Comparison of ENCODE assay signal across 8 cellular contexts in the genomic region with DNA sequence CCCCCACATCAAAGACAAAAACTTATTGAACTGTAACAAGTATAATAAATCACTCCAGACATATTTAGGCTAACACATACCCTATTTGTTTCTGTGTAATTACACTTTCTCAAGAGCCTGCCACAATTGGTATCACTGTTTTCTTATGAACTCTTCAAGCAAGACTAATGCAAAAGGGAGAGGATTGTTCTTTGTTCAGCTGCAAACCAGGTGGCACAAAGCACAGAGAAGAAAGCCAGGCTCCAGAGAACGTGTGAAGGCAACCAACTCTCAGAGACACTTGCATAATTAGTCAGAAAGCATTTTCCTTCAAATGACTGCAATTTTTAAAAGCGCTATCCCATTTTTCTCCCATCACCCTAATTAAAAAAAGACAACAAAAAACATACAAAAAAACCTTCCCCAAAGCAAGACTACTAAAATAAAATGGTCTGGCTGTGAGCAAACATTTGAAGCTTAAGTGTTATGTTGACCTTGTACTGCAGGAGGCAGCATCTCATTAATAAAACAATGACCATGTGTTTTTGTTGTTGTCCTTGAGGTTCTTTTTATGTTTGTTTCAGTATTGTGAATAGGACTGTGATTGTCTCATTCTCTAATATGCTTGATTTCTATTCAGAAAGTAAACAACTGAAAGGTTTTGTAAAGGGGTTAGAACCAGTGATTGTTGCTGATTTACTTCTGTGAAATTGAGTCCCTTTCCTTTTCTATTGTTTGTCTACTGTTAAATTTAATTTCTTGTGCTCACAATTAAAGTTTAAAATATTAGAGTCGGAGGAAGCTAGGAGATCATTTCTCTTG.
DNase-seq lines count a peak whose midpoint lies in the region; ATAC-seq and TF ChIP-seq lines count a peak whose summit lies in the region.

No MANE protein-coding gene starts in this region.

- intact Hi-C loops in CD14-positive monocyte (cut with micrococcal nuclease) = no loop called here
- intact Hi-C loops in PC-3 (cut with micrococcal nuclease) = no loop called here

- H3F3A ChIP-seq in PC-3 (ENCODE audit: low read length, unreplicated experiment) = no peaks in the 10 kb centered on the region

- ATAC-seq in HG03064 (IDR thresholded peaks at IDR 0.05; ENCODE audit: low read depth, unreplicated experiment) (peak; percentile 65), PC-3 (no peak; the same call in 1 of the 2 replicates), HG03520 (IDR thresholded peaks at IDR 0.05; ENCODE audit: unreplicated experiment) (no peak), HG03045 (IDR thresholded peaks at IDR 0.05; ENCODE audit: unreplicated experiment) (no peak)

- H3K4me1 Mint-ChIP-seq in CD14-positive monocyte (peaks cover 6% of the 10 kb centered on the region), progenitor cell of endocrine pancreas (ENCODE audit: low read depth) (peaks cover 53% of the 10 kb centered on the region)

- CTCF ChIA-PET in PC-3 (lab: Charles Lee) = interaction anchor here (0.6 kb wide), 1 partner anchor 1765 kb away, joined by 5 read pairs; no protein-coding TSS in a partner anchor

- H3K27me3 Mint-ChIP-seq in CD14-positive monocyte (ENCODE audit: low read depth in 3 of 3) (peaks cover 0 to 2% (median 0%) of the 10 kb centered on the region in 3 donors), progenitor cell of endocrine pancreas (no peaks in the 10 kb centered on the region)

- H3K4me3 Mint-ChIP-seq in CD14-positive monocyte = no peak overlapping the region
- H3K4me3 Mint-ChIP-seq in progenitor cell of endocrine pancreas (ENCODE audit: low read depth) = peak overlapping the region; percentile 8

- no peaks in the 10 kb centered on the region for H3K4me1 ChIP-seq in PC-3 (ENCODE audit: insufficient read depth, low read length)

- no peaks in the 10 kb centered on the region for H3K9me3 ChIP-seq in PC-3 (ENCODE audit: low read length)

- no peaks in the 10 kb centered on the region for H4K20me1 ChIP-seq in PC-3 (ENCODE audit: low read length)

- H3K9ac ChIP-seq in PC-3 (ENCODE audit: low read length) = no peak overlapping the region

- no peaks in the 10 kb centered on the region for H3K9me2 ChIP-seq in PC-3 (replicated peaks; ENCODE audit: low read length)

- H3K36me3 ChIP-seq in PC-3 (ENCODE audit: low read depth, low read length) = no peaks in the 10 kb centered on the region

- H3K4me3 ChIP-seq in PC-3 (ENCODE audit: low read length) = no peak overlapping the region

- H3K36me3 Mint-ChIP-seq in CD14-positive monocyte = no peaks in the 10 kb centered on the region
- peaks cover 2% of the 10 kb centered on the region for H3K36me3 Mint-ChIP-seq in progenitor cell of endocrine pancreas (ENCODE audit: insufficient read depth)

- H2AFZ ChIP-seq in PC-3 (ENCODE audit: low read length) = no peak overlapping the region

- BruUV-seq in PC-3 (replicated peaks; lab: Mats Ljungman, UMichigan) = no TSS peak

- no peak overlapping the region for H3K27ac ChIP-seq in PC-3 (ENCODE audit: low read length)

- TF ChIP-seq CTCF in CD14-positive monocyte (IDR thresholded peaks at IDR 0.05) (peak; percentile 74), PC-3 (conservative IDR thresholded peaks at IDR 0.05; ENCODE audit: low read depth, low read length) (peak; percentile 68), progenitor cell of endocrine pancreas (IDR thresholded peaks at IDR 0.05; ENCODE audit: unreplicated experiment) (peak; percentile 83), GM20000 (IDR thresholded peaks at IDR 0.05; ENCODE audit: extremely low read depth, missing control alignments) (no peak)

- H3K27me3 ChIP-seq in PC-3 (ENCODE audit: low read length) = 0 out of 2 replicates have a peak, but pooled peaks cover 7% of the 10 kb centered on the region

- POLR2A ChIA-PET in PC-3 (lab: Charles Lee; ENCODE audit: unreplicated experiment) = no interaction called here

- DNase-seq in CD14-positive monocyte (ENCODE audit: low spot score) (no peak), PC-3 (peak; percentile 36), fibroblast of the conjunctiva (ENCODE audit: low read depth) (peak; percentile 26), progenitor cell of endocrine pancreas (ENCODE audit: low spot score, unreplicated experiment) (no peak), GM20000 (ENCODE audit: low spot score) (no peak)

- no peaks in the 10 kb centered on the region for H3K79me2 ChIP-seq in PC-3 (ENCODE audit: low read length)

- no peak overlapping the region for H3K4me2 ChIP-seq in PC-3 (ENCODE audit: low read length)

- H3K9me3 Mint-ChIP-seq in CD14-positive monocyte = peaks cover 3 to 10% (median 4%) of the 10 kb centered on the region in 7 donors
- peaks cover 6% of the 10 kb centered on the region for H3K9me3 Mint-ChIP-seq in progenitor cell of endocrine pancreas (ENCODE audit: low read depth)

- H3K27ac Mint-ChIP-seq in CD14-positive monocyte = no peak overlapping the region
- H3K27ac Mint-ChIP-seq in progenitor cell of endocrine pancreas = peak overlapping the region; percentile 90

Comparison
In these comparisons a context has a peak if more than half of its experiments do, and no peak if none do; other contexts are left out.
1. DNase-seq: peak in PC-3 (single experiment) and fibroblast of the conjunctiva (single experiment); none in CD14-positive monocyte (single experiment), progenitor cell of endocrine pancreas (single experiment) and GM20000 (single experiment).